Comparison of ENCODE assay signal across 8 cellular contexts in genomic region chr14:69652942-69653680, GRCh38. TPM values are rescaled to one million over a fixed set of nuclear protein-coding genes. Genes with fewer than 3 reads are reported as not detected.
DNase-seq lines count a peak whose midpoint lies in the region; ATAC-seq lines count a peak whose summit lies in the region.

No MANE protein-coding gene starts in this region.

- H3K27ac Mint-ChIP-seq in CD4-positive, CD25-positive, alpha-beta regulatory T cell: peak overlapping the region; percentile 12 to 83 (median 82)
- peak overlapping the region; percentile 82 for H3K27ac Mint-ChIP-seq in activated T-helper 1 cell treated with anti-CD3 and anti-CD28 coated beads, Interleukin-12 subunit alpha, Interleukin-12 subunit beta, Interleukin-2, Interleukin-4 antibody, amounts not matched to agents 30 ng/mL and 10 ng/mL and 1 ng/mL, durations not matched to agents 14 hours and 24 hours and 36 hours
- peak overlapping the region; percentile 89 for H3K27ac Mint-ChIP-seq in memory B cell

- peaks cover 61% of the 10 kb centered on the region for H3K4me1 ChIP-seq in CD4-positive, CD25-positive, alpha-beta regulatory T cell (ENCODE audit: control insufficient read depth, insufficient read depth, low read length, poor library complexity, severe bottlenecking)

- peaks cover 46 to 95% (median 82%) of the 10 kb centered on the region in 4 donors for H3K4me1 Mint-ChIP-seq in CD4-positive, CD25-positive, alpha-beta regulatory T cell
- H3K4me1 Mint-ChIP-seq in activated T-helper 1 cell treated with anti-CD3 and anti-CD28 coated beads, Interleukin-12 subunit alpha, Interleukin-12 subunit beta, Interleukin-2, Interleukin-4 antibody, amounts not matched to agents 30 ng/mL and 10 ng/mL and 1 ng/mL, durations not matched to agents 14 hours and 24 hours and 36 hours (ENCODE audit: low read depth): peaks cover 82% of the 10 kb centered on the region
- H3K4me1 Mint-ChIP-seq in memory B cell: peaks cover 65% of the 10 kb centered on the region

- no peaks in the 10 kb centered on the region for H3K9me3 ChIP-seq in CD4-positive, CD25-positive, alpha-beta regulatory T cell (ENCODE audit: control insufficient read depth in 2 of 2, low read length in 2 of 2)

- intact Hi-C loops in activated T-helper 1 cell treated with anti-CD3 and anti-CD28 coated beads, Interleukin-12 subunit alpha, Interleukin-12 subunit beta, Interleukin-2, Interleukin-4 antibody, amounts not matched to agents 30 ng/mL and 10 ng/mL and 1 ng/mL, durations not matched to agents 14 hours and 24 hours and 36 hours (cut with micrococcal nuclease): no loop called here

- H3K36me3 Mint-ChIP-seq in CD4-positive, CD25-positive, alpha-beta regulatory T cell: peaks cover 10% of the 10 kb centered on the region
- H3K36me3 Mint-ChIP-seq in activated T-helper 1 cell treated with anti-CD3 and anti-CD28 coated beads, Interleukin-12 subunit alpha, Interleukin-12 subunit beta, Interleukin-2, Interleukin-4 antibody, amounts not matched to agents 30 ng/mL and 10 ng/mL and 1 ng/mL, durations not matched to agents 14 hours and 24 hours and 36 hours (ENCODE audit: low read depth): peaks cover 28% of the 10 kb centered on the region
- H3K36me3 Mint-ChIP-seq in memory B cell: peaks cover 2% of the 10 kb centered on the region

- no peaks in the 10 kb centered on the region for H3K27me3 Mint-ChIP-seq in CD4-positive, CD25-positive, alpha-beta regulatory T cell
- no peaks in the 10 kb centered on the region for H3K27me3 Mint-ChIP-seq in activated T-helper 1 cell treated with anti-CD3 and anti-CD28 coated beads, Interleukin-12 subunit alpha, Interleukin-12 subunit beta, Interleukin-2, Interleukin-4 antibody, amounts not matched to agents 30 ng/mL and 10 ng/mL and 1 ng/mL, durations not matched to agents 14 hours and 24 hours and 36 hours (ENCODE audit: insufficient read depth)
- no peaks in the 10 kb centered on the region for H3K27me3 Mint-ChIP-seq in memory B cell

- no peak overlapping the region for H3K27ac ChIP-seq in CD4-positive, CD25-positive, alpha-beta regulatory T cell (ENCODE audit: insufficient read depth, low read length, poor library complexity, severe bottlenecking)

- H3K27me3 ChIP-seq in CD4-positive, CD25-positive, alpha-beta regulatory T cell (ENCODE audit: control insufficient read depth, insufficient read depth, low read length): no peaks in the 10 kb centered on the region

- no peaks in the 10 kb centered on the region for H3K36me3 ChIP-seq in CD4-positive, CD25-positive, alpha-beta regulatory T cell (ENCODE audit: control insufficient read depth, insufficient read depth, low read length)

- DNase-seq in CD4-positive, CD25-positive, alpha-beta regulatory T cell: no peak
- no peak for DNase-seq in activated T-helper 1 cell treated with anti-CD3 and anti-CD28 coated beads, Interleukin-12 subunit alpha, Interleukin-12 subunit beta, Interleukin-2, Interleukin-4 antibody, amounts not matched to agents 30 ng/mL and 10 ng/mL and 1 ng/mL, durations not matched to agents 14 hours and 24 hours and 36 hours (ENCODE audit: low spot score)
- DNase-seq in memory B cell (ENCODE audit: low spot score in 2 of 2) (no peak), NCI-H446 (lab: John Stamatoyannopoulos, UW) (no peak), activated gamma-delta T cell treated with Interleukin-2 at 50 U/mL for 16 hours (no peak), activated gamma-delta T cell (lab: John Stamatoyannopoulos, UW) (no peak)

- no peak overlapping the region for H3K4me3 ChIP-seq in CD4-positive, CD25-positive, alpha-beta regulatory T cell (ENCODE audit: low read depth, low read length)

- no peaks in the 10 kb centered on the region for H3K9me3 Mint-ChIP-seq in CD4-positive, CD25-positive, alpha-beta regulatory T cell
- no peaks in the 10 kb centered on the region for H3K9me3 Mint-ChIP-seq in activated T-helper 1 cell treated with anti-CD3 and anti-CD28 coated beads, Interleukin-12 subunit alpha, Interleukin-12 subunit beta, Interleukin-2, Interleukin-4 antibody, amounts not matched to agents 30 ng/mL and 10 ng/mL and 1 ng/mL, durations not matched to agents 14 hours and 24 hours and 36 hours
- H3K9me3 Mint-ChIP-seq in memory B cell: no peaks in the 10 kb centered on the region

- ATAC-seq in CD4-positive, CD25-positive, alpha-beta regulatory T cell (ENCODE audit: low read depth in 2 of 2): peak in 1 of 2 donors; percentile 23
- ATAC-seq in HG02678 (IDR thresholded peaks at IDR 0.05; ENCODE audit: unreplicated experiment) (peak; percentile 59), memory B cell (ENCODE audit: low read depth) (peak; percentile 88), HG03457 (IDR thresholded peaks at IDR 0.05; ENCODE audit: unreplicated experiment) (no peak)

- peak overlapping the region in 2 of 4 donors; percentile 7 to 20 for H3K4me3 Mint-ChIP-seq in CD4-positive, CD25-positive, alpha-beta regulatory T cell
- no peak overlapping the region for H3K4me3 Mint-ChIP-seq in activated T-helper 1 cell treated with anti-CD3 and anti-CD28 coated beads, Interleukin-12 subunit alpha, Interleukin-12 subunit beta, Interleukin-2, Interleukin-4 antibody, amounts not matched to agents 30 ng/mL and 10 ng/mL and 1 ng/mL, durations not matched to agents 14 hours and 24 hours and 36 hours
- peak overlapping the region; percentile 62 for H3K4me3 Mint-ChIP-seq in memory B cell

RNA-seq across cellular contexts. Expression of gene SUSD6, which starts 41.7 kb away (rescaled TPM):
- total RNA-seq in CD4-positive, CD25-positive, alpha-beta regulatory T cell: 101 TPM
- 10 to 100 TPM in 1 of 4 donors, 1 to 10 TPM in 3; 7.7 to 15.2 (median 9.0) TPM for polyA plus RNA-seq in CD4-positive, CD25-positive, alpha-beta regulatory T cell
- 91.3 and 94.3 TPM in 2 replicates for total RNA-seq in activated T-helper 1 cell treated with anti-CD3 and anti-CD28 coated beads, Interleukin-12 subunit alpha, Interleukin-12 subunit beta, Interleukin-2, Interleukin-4 antibody, amounts not matched to agents 30 ng/mL and 10 ng/mL and 1 ng/mL, durations not matched to agents 14 hours and 24 hours and 36 hours
